Comparison of ENCODE assay signal across 18 cellular contexts in the genomic region with DNA sequence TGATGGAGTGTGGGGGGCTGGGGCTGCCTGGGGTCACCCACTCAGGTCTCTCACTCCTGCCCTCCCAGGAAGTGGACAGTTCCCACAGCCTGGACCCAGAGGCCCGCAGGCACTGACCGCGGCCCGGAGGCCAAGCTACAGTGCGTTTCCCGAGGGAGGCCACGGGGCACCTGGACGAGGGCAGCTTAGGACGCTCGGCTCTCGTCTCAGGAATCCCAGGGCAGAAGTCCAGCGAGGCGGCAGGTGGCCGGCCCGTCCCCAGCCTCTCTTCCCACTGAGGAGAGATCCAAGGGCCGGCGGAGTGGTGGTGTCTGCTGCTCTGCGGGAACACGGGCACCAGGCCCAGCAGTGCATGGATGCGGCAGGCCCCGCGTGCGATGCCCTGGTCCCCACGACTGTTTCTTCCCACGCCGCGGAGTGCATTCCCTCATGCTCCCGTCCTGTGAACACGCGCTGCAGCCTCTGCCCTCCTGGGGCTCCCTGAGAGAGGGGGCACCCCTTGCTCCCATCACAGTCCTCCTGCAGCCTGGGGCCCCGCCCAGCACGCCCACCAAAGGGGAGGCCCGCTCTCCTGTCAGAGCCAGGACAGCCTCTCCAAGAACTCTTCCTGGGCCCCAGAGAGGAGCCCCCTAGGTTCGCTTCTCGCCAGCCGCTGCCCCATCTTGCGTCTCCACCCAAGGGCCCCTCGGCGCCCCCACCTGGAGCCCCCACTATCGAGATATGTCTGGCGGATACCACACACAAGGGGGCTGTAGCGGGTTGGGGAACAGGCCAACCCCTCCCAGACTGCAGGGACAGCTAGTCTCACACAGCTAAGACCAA. TPM values are rescaled to one million over a fixed set of nuclear protein-coding genes. Genes with fewer than 3 reads are reported as not detected.
DNase-seq lines count a peak whose midpoint lies in the region; ATAC-seq and TF ChIP-seq lines count a peak whose summit lies in the region.
"Had no signal": no experiment of that assay in that cellular context is flagged by ENCODE, and none has a peak within 500 bp of the region (broad histone marks: within the 10 kb centered on the region; RNA-seq: fewer than 3 reads in every experiment).

No MANE protein-coding gene starts in this region.

- in situ Hi-C loops in G401 (cut with HindIII; ENCODE audit: low sequenced_read_pairs) (no loop called here), Panc1 (cut with HindIII; ENCODE audit: low pct_unique_long_range_greater_than_20kb, low sequenced_read_pairs) (no loop called here)

- H3K4me3 ChIP-seq in Panc1 (ENCODE audit: low read depth in 2 of 2, low read length in 2 of 2) (no peak overlapping the region), psoas muscle (no peak overlapping the region), MM.1S (ENCODE audit: low read length) (no peak overlapping the region)
- H3K4me3 ChIP-seq: BLaER1 treated with 17β-estradiol and CSF1 and Interleukin-3, amounts not matched to agents 10 nM and 100 nM had no signal

- H3K27ac Mint-ChIP-seq in chondrocyte (ENCODE audit: unreplicated experiment): no peak overlapping the region
- H3K27ac Mint-ChIP-seq in T-helper 2 cell treated with Interferon-gamma antibody and Interleukin-4, amounts not matched to agents 5 μg/mL and 100 μg/mL, for 36 hours: no peak overlapping the region
- H3K27ac Mint-ChIP-seq: CD8-positive, alpha-beta T cell had no signal

- no peaks in the 10 kb centered on the region for H3K9me3 ChIP-seq in Panc1 (ENCODE audit: control insufficient read depth, insufficient read depth, low read depth, low read length)
- H3K9me3 ChIP-seq in psoas muscle: no peaks in the 10 kb centered on the region
- no peaks in the 10 kb centered on the region for H3K9me3 ChIP-seq in MM.1S (replicated peaks; ENCODE audit: insufficient read depth, low read length)

- H3K27me3 ChIP-seq in Panc1 (ENCODE audit: control insufficient read depth, insufficient read depth, low read length): no peaks in the 10 kb centered on the region
- H3K27me3 ChIP-seq in psoas muscle (ENCODE audit: insufficient read depth in 3 of 3, low read length in 2 of 3): no peaks in the 10 kb centered on the region
- no peaks in the 10 kb centered on the region for H3K27me3 ChIP-seq in MM.1S (replicated peaks; ENCODE audit: insufficient read depth, low read length)

- no peaks in the 10 kb centered on the region for H3K36me3 ChIP-seq in Panc1 (ENCODE audit: control insufficient read depth, insufficient read depth, low read length)
- H3K36me3 ChIP-seq in psoas muscle (ENCODE audit: insufficient read depth in 1 of 2, low read depth in 1 of 2): no peaks in the 10 kb centered on the region
- no peaks in the 10 kb centered on the region for H3K36me3 ChIP-seq in MM.1S (replicated peaks; ENCODE audit: insufficient read depth, low read length)

- TF ChIP-seq CTCF in Panc1 (IDR thresholded peaks at IDR 0.05): no peak
- no peak for TF ChIP-seq CTCF in chondrocyte (IDR thresholded peaks at IDR 0.05)
- no peak for TF ChIP-seq CTCF in psoas muscle (IDR thresholded peaks at IDR 0.05)
- no peak for TF ChIP-seq CTCF in MM.1S (IDR thresholded peaks at IDR 0.05; ENCODE audit: low read length)

- no peaks in the 10 kb centered on the region for H3K9me2 ChIP-seq in MM.1S (replicated peaks; ENCODE audit: insufficient read depth, low read length)

- no peak overlapping the region for H2AFZ ChIP-seq in MM.1S (ENCODE audit: low read length)

- DNase-seq in G401 (ENCODE audit: low spot score) (peak; percentile 59), Panc1 (ENCODE audit: low read depth, low spot score) (no peak), chondrocyte (ENCODE audit: low spot score) (peak; percentile 93), psoas muscle (peak; percentile 13 to 51), NCI-H2107 (lab: John Stamatoyannopoulos, UW) (no peak), MM.1S (no peak)
- no peak for DNase-seq in T-helper 2 cell treated with Interferon-gamma antibody and Interleukin-4, amounts not matched to agents 5 μg/mL and 100 μg/mL, for 36 hours (ENCODE audit: low spot score)
- DNase-seq: CD8-positive, alpha-beta T cell; GF-D8; NCI-H1105; NCI-H2081 treated with DMSO at 0.1 percent for 48 hours; NCI-H446 treated with DMSO at 0.1 percent for 48 hours; NCI-H526 treated with DMSO at 0.1 percent for 48 hours; RPMI8226 had no signal

- H3K9ac ChIP-seq in MM.1S (ENCODE audit: low read length): no peak overlapping the region
- H3K9ac ChIP-seq: KMS-11 had no signal

- no peaks in the 10 kb centered on the region for H3K4me1 Mint-ChIP-seq in chondrocyte (ENCODE audit: low read depth)
- peaks cover 3% of the 10 kb centered on the region for H3K4me1 Mint-ChIP-seq in T-helper 2 cell treated with Interferon-gamma antibody and Interleukin-4, amounts not matched to agents 5 μg/mL and 100 μg/mL, for 36 hours (ENCODE audit: low read depth)

- WGBS in psoas muscle, 3 donors: 59 to 72% (median 64%) methylated on average over 35 to 42 of the region's 42 CpGs

- no peaks in the 10 kb centered on the region for H4K20me1 ChIP-seq in MM.1S (ENCODE audit: insufficient read depth, low read length)

- H3K4me2 ChIP-seq in MM.1S (ENCODE audit: low read depth, low read length): no peak overlapping the region
- H3K4me2 ChIP-seq: KMS-11 had no signal

- intact Hi-C loops in Panc1 (cut with micrococcal nuclease; ENCODE audit: unreplicated experiment): no loop called here
- intact Hi-C loops in psoas muscle (cut with DNase I): no loop called here

- peak; percentile 15; the same call in 1 of the 2 replicates for ATAC-seq in Panc1
- ATAC-seq in psoas muscle: peak in 3 of 4 donors; percentile 17 to 59 (median 40)
- ATAC-seq in HG03159 (IDR thresholded peaks at IDR 0.05; ENCODE audit: unreplicated experiment): no peak
- ATAC-seq: CD8-positive, alpha-beta T cell had no signal

- BruUV-seq in Panc1 (replicated peaks; lab: Mats Ljungman, UMichigan): no TSS peak

- H3K4me3 Mint-ChIP-seq in chondrocyte (ENCODE audit: unreplicated experiment): no peak overlapping the region
- H3K4me3 Mint-ChIP-seq in T-helper 2 cell treated with Interferon-gamma antibody and Interleukin-4, amounts not matched to agents 5 μg/mL and 100 μg/mL, for 36 hours: no peak overlapping the region
- H3K4me3 Mint-ChIP-seq: CD8-positive, alpha-beta T cell had no signal

- peaks cover 5% of the 10 kb centered on the region; the same call in 1 of the 2 replicates for H3K4me1 ChIP-seq in Panc1 (ENCODE audit: control insufficient read depth, insufficient read depth, low read length)
- peaks cover 25% of the 10 kb centered on the region for H3K4me1 ChIP-seq in psoas muscle
- H3K4me1 ChIP-seq in MM.1S (ENCODE audit: low read length): peaks cover 16% of the 10 kb centered on the region

- H3K9me3 Mint-ChIP-seq in chondrocyte (ENCODE audit: low read depth): no peaks in the 10 kb centered on the region
- no peaks in the 10 kb centered on the region for H3K9me3 Mint-ChIP-seq in T-helper 2 cell treated with Interferon-gamma antibody and Interleukin-4, amounts not matched to agents 5 μg/mL and 100 μg/mL, for 36 hours
- H3K9me3 Mint-ChIP-seq: CD8-positive, alpha-beta T cell had no signal

- POLR2A ChIA-PET in Panc1 (lab: Charles Lee): no interaction called here

- H3K79me2 ChIP-seq in MM.1S (ENCODE audit: low read length): peaks cover 25% of the 10 kb centered on the region

- H3K27ac ChIP-seq in Panc1 (ENCODE audit: low read length): no peak overlapping the region
- no peak overlapping the region for H3K27ac ChIP-seq in psoas muscle
- H3K27ac ChIP-seq in MM.1S (ENCODE audit: low read length): no peak overlapping the region
- H3K27ac ChIP-seq: HL-60, KMS-11 had no signal

- CTCF ChIA-PET in Panc1 (lab: Charles Lee): interaction anchor here (0.5 to 2.8 kb wide), 3 partner anchors 23 to 46 kb away, joined by 3 to 13 read pairs (median 6); no protein-coding TSS in a partner anchor

- peaks cover 7% of the 10 kb centered on the region for H3K36me3 Mint-ChIP-seq in chondrocyte (ENCODE audit: low read depth)
- H3K36me3 Mint-ChIP-seq in T-helper 2 cell treated with Interferon-gamma antibody and Interleukin-4, amounts not matched to agents 5 μg/mL and 100 μg/mL, for 36 hours (ENCODE audit: low read depth): peaks cover 16% of the 10 kb centered on the region

- H3K27me3 Mint-ChIP-seq in chondrocyte (ENCODE audit: low read depth): no peaks in the 10 kb centered on the region
- no peaks in the 10 kb centered on the region for H3K27me3 Mint-ChIP-seq in T-helper 2 cell treated with Interferon-gamma antibody and Interleukin-4, amounts not matched to agents 5 μg/mL and 100 μg/mL, for 36 hours (ENCODE audit: low read depth)

- H3F3A ChIP-seq in MM.1S (ENCODE audit: insufficient read depth, low read length): peaks cover 11% of the 10 kb centered on the region

RNA-seq across cellular contexts. Expression of a gene that starts 24.3 kb away (rescaled TPM):
- total RNA-seq in G401 (2014; rRNA removed; shearing (Covaris generic)): 1.2 TPM in 1 of 2 replicates, not detected in the other
- total RNA-seq in Panc1 (2021; ENCODE audit: unreplicated experiment) (2.9 TPM), chondrocyte (1.4 to 4.4 TPM (median 3.8 TPM) in 3 replicates), psoas muscle (10 to 100 TPM in 1 of 4 donors, 1 to 10 TPM in 3; 5.0 to 12.1 (median 7.5) TPM)
- polyA plus RNA-seq in Panc1 (2012; ENCODE audit: insufficient read length): 3.6 TPM
- polyA plus RNA-seq in psoas muscle: 10 to 100 TPM in 1 of 3 donors, 1 to 10 TPM in 2; 9.4 to 14.0 (median 9.9) TPM

RNA-seq across cellular contexts. Expression of a gene that starts 37.0 kb away (rescaled TPM):
- 0.34 TPM in 1 of 2 replicates, not detected in the other for total RNA-seq in G401 (2014; rRNA removed; shearing (Covaris generic))
- total RNA-seq in Panc1 (2021; ENCODE audit: unreplicated experiment): 0.74 TPM
- polyA plus RNA-seq in Panc1 (2012; ENCODE audit: insufficient read length): 0.63 TPM
- total RNA-seq in chondrocyte: not detected in 3 replicates
- not detected for total RNA-seq in psoas muscle
- polyA plus RNA-seq in psoas muscle: not detected
- total RNA-seq: CD8-positive, alpha-beta T cell had no signal

RNA-seq across cellular contexts. Expression of a gene that starts 44.7 kb away (rescaled TPM):
- 5.5 and 10.6 TPM in 2 replicates for total RNA-seq in G401 (2014; rRNA removed; shearing (Covaris generic))
- total RNA-seq in Panc1 (2021; ENCODE audit: unreplicated experiment): 14.4 TPM
- 7.7 TPM for polyA plus RNA-seq in Panc1 (2012; ENCODE audit: insufficient read length)
- 9.2 to 9.6 TPM (median 9.5 TPM) in 3 replicates for total RNA-seq in chondrocyte
- total RNA-seq in psoas muscle: 1 to 10 TPM; 4.5 to 7.9 (median 6.9) TPM
- 10 to 100 TPM in 2 of 3 donors, 1 to 10 TPM in 1; 5.6 to 12.2 (median 11.3) TPM for polyA plus RNA-seq in psoas muscle

Comparison
In these comparisons a context has a peak if more than half of its experiments do, and no peak if none do; other contexts are left out.
1. DNase-seq: peak in G401 (single experiment), chondrocyte (single experiment) and psoas muscle (2 of 2); none in Panc1 (single experiment), NCI-H2107 (single experiment), MM.1S (single experiment) and T-helper 2 cell treated with Interferon-gamma antibody and Interleukin-4, amounts not matched to agents 5 μg/mL and 100 μg/mL, for 36 hours (single experiment).